8 cellular contexts compared by ENCODE assay signal in the genomic region with DNA sequence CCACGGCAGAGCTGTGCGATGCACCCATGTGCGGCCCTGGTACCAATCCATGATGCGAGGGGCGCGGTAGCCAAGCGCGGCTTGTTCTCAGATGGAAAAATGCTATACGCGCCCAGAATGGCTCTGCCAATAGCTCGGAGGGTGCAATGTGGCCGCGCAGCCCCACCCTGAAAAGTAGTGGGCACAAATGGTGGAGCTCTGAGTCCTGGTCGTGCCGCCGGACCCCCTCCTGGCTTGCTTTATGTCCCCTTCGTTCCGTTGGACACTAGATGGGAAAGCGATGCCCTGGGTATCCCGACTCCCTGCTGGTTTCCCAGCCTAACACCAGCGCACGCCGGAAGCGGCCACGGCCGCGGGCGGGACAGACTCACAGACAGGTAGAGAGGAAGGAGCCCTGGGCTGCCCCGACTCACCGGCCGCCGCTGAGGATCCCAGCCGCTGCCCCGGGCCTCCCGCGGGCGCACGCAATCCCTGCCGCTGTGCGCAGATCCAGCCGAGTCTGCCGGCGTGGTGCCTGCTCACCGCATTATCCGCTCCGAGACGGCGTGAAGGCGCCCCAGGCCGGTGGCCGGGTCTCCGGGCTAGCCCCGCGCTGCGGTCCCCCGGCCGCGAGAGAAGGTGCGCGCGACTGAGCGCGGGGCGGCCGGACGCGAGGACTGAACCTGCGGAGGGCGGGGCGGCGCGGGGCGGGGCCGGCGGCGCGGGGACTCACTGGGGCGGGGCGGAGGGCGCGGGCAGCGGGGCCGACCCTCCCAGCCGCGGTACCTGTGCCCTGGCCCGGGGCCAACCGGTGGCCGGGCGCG. TPM values are rescaled to one million over a fixed set of nuclear protein-coding genes. Genes with fewer than 3 reads are reported as not detected.
DNase-seq lines count a peak whose midpoint lies in the region; ATAC-seq and TF ChIP-seq lines count a peak whose summit lies in the region.

TSS of gene CDC42EP3 (minus strand) at position 630 of the 803 bp plus-strand sequence. CDS start 25,055 bp downstream, outside the sequence.

- H3F3A ChIP-seq in SK-N-SH (replicated peaks; ENCODE audit: insufficient read depth) = peaks cover 30% of the 10 kb centered on the region

- CTCF ChIA-PET in Calu3 (lab: Charles Lee) = interaction anchor here (0.6 to 1.1 kb wide), 5 partner anchors 11 to 256 kb away, joined by 3 to 4 read pairs (median 3); no protein-coding TSS in a partner anchor
- CTCF ChIA-PET in SK-N-SH (lab: Yijun Ruan, JAX) = interaction anchor here (0.7 to 6.4 kb wide), 20 partner anchors 9 to 323 kb away, joined by 3 to 55 read pairs (median 3); no protein-coding TSS in a partner anchor

- no peaks in the 10 kb centered on the region for H3K9me2 ChIP-seq in SK-N-SH

- H4K20me1 ChIP-seq in SK-N-SH (ENCODE audit: insufficient read depth) = peaks cover 44% of the 10 kb centered on the region

- peak within 1 kb of the TSS; percentile 95 for H3K4me3 Mint-ChIP-seq in Calu3 (ENCODE audit: low read depth, unreplicated experiment)
- peak within 1 kb of the TSS; percentile 95 for H3K4me3 Mint-ChIP-seq in activated naive CD8-positive, alpha-beta T cell

- peak within 1 kb of the TSS; percentile 98 for H3K4me3 ChIP-seq in HUES6 (ENCODE audit: low read depth, low read length)
- H3K4me3 ChIP-seq in SK-N-SH (ENCODE audit: low read depth in 2 of 2, low read length in 1 of 2) = peak within 1 kb of the TSS; percentile 80 to 100
- H3K4me3 ChIP-seq in heart left ventricle = peak within 1 kb of the TSS; percentile 54 to 99 (median 92)
- peak within 1 kb of the TSS; percentile 96 for H3K4me3 ChIP-seq in rectal smooth muscle tissue (ENCODE audit: low read length)

- H3K4me1 ChIP-seq in HUES6 (ENCODE audit: control insufficient read depth, insufficient read depth, low read length) (peaks cover 42% of the 10 kb centered on the region), SK-N-SH (ENCODE audit: control insufficient read depth in 1 of 2, insufficient read depth in 2 of 2, low read depth in 1 of 2, low read length in 1 of 2) (peaks cover 31 to 37% of the 10 kb centered on the region in 2 experiments), heart left ventricle (peaks cover under 1 to 74% (median 21%) of the 10 kb centered on the region in 12 donors), rectal smooth muscle tissue (ENCODE audit: control insufficient read depth, insufficient read depth, low read length) (peaks cover 22% of the 10 kb centered on the region)

- no TSS peak for BruUV-seq in Calu3 (replicated peaks; lab: Mats Ljungman, UMichigan)

- peak; percentile 12; the same call in 1 of the 2 replicates for TF ChIP-seq RAD21 in SK-N-SH (IDR thresholded peaks at IDR 0.05; ENCODE audit: low read length)

- peaks cover 53% of the 10 kb centered on the region for H3K79me2 ChIP-seq in SK-N-SH (ENCODE audit: insufficient read depth)

- peak within 1 kb of the TSS; percentile 87 for H3K27ac Mint-ChIP-seq in Calu3 (ENCODE audit: unreplicated experiment)
- peak within 1 kb of the TSS; percentile 91 for H3K27ac Mint-ChIP-seq in activated naive CD8-positive, alpha-beta T cell

- H3K27me3 ChIP-seq in HUES6 (ENCODE audit: control insufficient read depth, insufficient read depth, low read length) (no peaks in the 10 kb centered on the region), SK-N-SH (ENCODE audit: insufficient read depth) (no peaks in the 10 kb centered on the region), heart left ventricle (no peaks in the 10 kb centered on the region), rectal smooth muscle tissue (ENCODE audit: control insufficient read depth, insufficient read depth, low read length) (no peaks in the 10 kb centered on the region)

- ATAC-seq in GM21367 (IDR thresholded peaks at IDR 0.05; ENCODE audit: unreplicated experiment) (peak; percentile 31), heart left ventricle (peak; percentile 47 to 85 (median 66))

- H3K27ac ChIP-seq in HUES6 (ENCODE audit: low read depth, low read length) = peak within 1 kb of the TSS; percentile 88
- peak within 1 kb of the TSS; percentile 86 to 99 for H3K27ac ChIP-seq in SK-N-SH (ENCODE audit: low read depth in 2 of 2, low read length in 1 of 2)
- peak within 1 kb of the TSS; percentile 92 to 100 (median 98) for H3K27ac ChIP-seq in heart left ventricle
- H3K27ac ChIP-seq in rectal smooth muscle tissue (ENCODE audit: low read depth, low read length) = peak within 1 kb of the TSS; percentile 96

- TF ChIP-seq POLR2A in heart left ventricle (IDR thresholded peaks at IDR 0.05) = peak in 1 of 2 donors; percentile 84

- peak within 1 kb of the TSS; percentile 86 for H3K4me2 ChIP-seq in SK-N-SH

- intact Hi-C loops in Calu3 (cut with micrococcal nuclease; ENCODE audit: unreplicated experiment) (loop anchor here (2.0 to 5.0 kb wide), 2 partner anchors 82 to 206 kb away; no protein-coding TSS in a partner anchor), heart left ventricle (cut with DNase I) (loop anchor here in 8 of 10 donors (1.0 to 10.0 kb wide), 17 partner anchors 14 to 259 kb away; no protein-coding TSS in a partner anchor)

- DNase-seq in Calu3 (peak; percentile 84), SK-N-SH (peak; percentile 95), heart left ventricle (peak; percentile 67 to 84 (median 79)), inferior parietal cortex (ENCODE audit: extremely low spot score) (no peak)

- H2AFZ ChIP-seq in SK-N-SH (ENCODE audit: low read depth) = peak within 1 kb of the TSS; percentile 77

- peaks cover 52% of the 10 kb centered on the region for H3K4me1 Mint-ChIP-seq in Calu3 (ENCODE audit: low read depth, unreplicated experiment)
- peaks cover 58% of the 10 kb centered on the region for H3K4me1 Mint-ChIP-seq in activated naive CD8-positive, alpha-beta T cell (ENCODE audit: low read depth)

- POLR2A ChIA-PET in SK-N-SH (lab: Yijun Ruan, JAX) = interaction anchor here (0.6 to 5.0 kb wide), 19 partner anchors 10 to 1080 kb away, joined by 3 to 56 read pairs (median 5); partner anchors contain the start of genes RMDN2 and SRSF7

- H3K9me3 Mint-ChIP-seq in Calu3 (ENCODE audit: low read depth, unreplicated experiment) = no peaks in the 10 kb centered on the region
- no peaks in the 10 kb centered on the region for H3K9me3 Mint-ChIP-seq in activated naive CD8-positive, alpha-beta T cell (ENCODE audit: low read depth)

- H3K27me3 Mint-ChIP-seq in Calu3 (ENCODE audit: unreplicated experiment) = no peaks in the 10 kb centered on the region
- no peaks in the 10 kb centered on the region for H3K27me3 Mint-ChIP-seq in activated naive CD8-positive, alpha-beta T cell

- TF ChIP-seq EP300 in SK-N-SH (IDR thresholded peaks at IDR 0.05; ENCODE audit: borderline replicate concordance in 1 of 2, low read depth in 1 of 2, low read length in 1 of 2) = peak in 1 of 2 experiments; percentile 34; a peak in 1 of 4 replicates

- TF ChIP-seq CTCF in Calu3 (IDR thresholded peaks at IDR 0.05; ENCODE audit: unreplicated experiment) (no peak), SK-N-SH (IDR thresholded peaks at IDR 0.05) (no peak), heart left ventricle (IDR thresholded peaks at IDR 0.05) (no peak)

- H3K36me3 ChIP-seq in HUES6 (ENCODE audit: control insufficient read depth, insufficient read depth, low read length) = peaks cover 12% of the 10 kb centered on the region; the same call in 1 of the 2 replicates
- H3K36me3 ChIP-seq in SK-N-SH (replicated peaks in 1 of 2; ENCODE audit: control insufficient read depth in 1 of 2, insufficient read depth in 2 of 2, low read length in 1 of 2) = peaks cover 36 to 40% of the 10 kb centered on the region in 2 experiments
- peaks cover 0 to 12% (median 0%) of the 10 kb centered on the region in 9 donors for H3K36me3 ChIP-seq in heart left ventricle
- H3K36me3 ChIP-seq in rectal smooth muscle tissue (ENCODE audit: control insufficient read depth, insufficient read depth, low read length) = no peaks in the 10 kb centered on the region

- H3K36me3 Mint-ChIP-seq in Calu3 (ENCODE audit: insufficient read depth, unreplicated experiment) = peaks cover 35% of the 10 kb centered on the region
- no peaks in the 10 kb centered on the region for H3K36me3 Mint-ChIP-seq in activated naive CD8-positive, alpha-beta T cell

- H3K9ac ChIP-seq in HUES6 (ENCODE audit: low read length) = peak within 1 kb of the TSS; percentile 89
- H3K9ac ChIP-seq in SK-N-SH = peak within 1 kb of the TSS; percentile 92
- peak within 1 kb of the TSS; percentile 74 for H3K9ac ChIP-seq in rectal smooth muscle tissue (ENCODE audit: low read length)

- no peaks in the 10 kb centered on the region for H3K9me3 ChIP-seq in HUES6 (ENCODE audit: control insufficient read depth, insufficient read depth, low read depth, low read length)
- H3K9me3 ChIP-seq in SK-N-SH = no peaks in the 10 kb centered on the region
- H3K9me3 ChIP-seq in heart left ventricle = no peaks in the 10 kb centered on the region

- WGBS in SK-N-SH (ENCODE audit: low lambda C conversion rate) = 0% methylated on average over 42 of the region's 90 CpGs
- 1% methylated on average over 37 to 90 of the region's 90 CpGs for WGBS in heart left ventricle, 4 donors

TF ChIP-seq in SK-N-SH, 30 proteins besides CTCF, POLR2A, EP300 and RAD21 (continues in another document):
- TF ChIP-seq NFIC (IDR thresholded peaks at IDR 0.05; ENCODE audit: borderline replicate concordance) (peak; percentile 55; the same call in 1 of the 2 replicates), POLR2AphosphoS5 (IDR thresholded peaks at IDR 0.05; ENCODE audit: low read depth, low read length) (peak; percentile 92), MXI1 (IDR thresholded peaks at IDR 0.05; ENCODE audit: low read depth, low read length) (no peak; the same call in 1 of the 2 replicates), FOXM1 (IDR thresholded peaks at IDR 0.05; ENCODE audit: low read depth) (0 out of 2 replicates have a peak, but pooled peaks have one; percentile 24), SMC3 (IDR thresholded peaks at IDR 0.05; ENCODE audit: low read depth, low read length) (peak; percentile 20), GABPA (IDR thresholded peaks at IDR 0.05; ENCODE audit: low read depth) (no peak)
- TF ChIP-seq, protein P1, sequence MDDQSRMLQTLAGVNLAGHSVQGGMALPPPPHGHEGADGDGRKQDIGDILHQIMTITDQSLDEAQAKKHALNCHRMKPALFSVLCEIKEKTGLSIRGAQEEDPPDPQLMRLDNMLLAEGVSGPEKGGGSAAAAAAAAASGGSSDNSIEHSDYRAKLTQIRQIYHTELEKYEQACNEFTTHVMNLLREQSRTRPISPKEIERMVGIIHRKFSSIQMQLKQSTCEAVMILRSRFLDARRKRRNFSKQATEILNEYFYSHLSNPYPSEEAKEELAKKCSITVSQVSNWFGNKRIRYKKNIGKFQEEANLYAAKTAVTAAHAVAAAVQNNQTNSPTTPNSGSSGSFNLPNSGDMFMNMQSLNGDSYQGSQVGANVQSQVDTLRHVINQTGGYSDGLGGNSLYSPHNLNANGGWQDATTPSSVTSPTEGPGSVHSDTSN (IDR thresholded peaks at IDR 0.05) = no peak

RNA-seq across cellular contexts. Expression of gene CDC42EP3, which starts in this region (rescaled TPM):
- total RNA-seq in Calu3 (2022) (26.9 and 29.4 TPM in 2 replicates), heart left ventricle (100 to 1,000 TPM in 6 of 9 donors, 10 to 100 TPM in 3; 84.5 to 189 (median 124) TPM)
- polyA plus RNA-seq in SK-N-SH (2012; rRNA removed) (87.5 and 105 TPM in 2 replicates), heart left ventricle (10 to 100 TPM; 32.5 to 52.8 TPM)
- 92.7 and 103 TPM in 2 replicates for polyA plus RNA-seq in SK-N-SH (2012; cell fraction: cytosol; rRNA removed)
- polyA plus RNA-seq in SK-N-SH (2012; cell fraction: nucleus; rRNA removed) = 70.1 and 83.8 TPM in 2 replicates
